Comparison of ENCODE assay signal across 20 cellular contexts in the genomic region with DNA sequence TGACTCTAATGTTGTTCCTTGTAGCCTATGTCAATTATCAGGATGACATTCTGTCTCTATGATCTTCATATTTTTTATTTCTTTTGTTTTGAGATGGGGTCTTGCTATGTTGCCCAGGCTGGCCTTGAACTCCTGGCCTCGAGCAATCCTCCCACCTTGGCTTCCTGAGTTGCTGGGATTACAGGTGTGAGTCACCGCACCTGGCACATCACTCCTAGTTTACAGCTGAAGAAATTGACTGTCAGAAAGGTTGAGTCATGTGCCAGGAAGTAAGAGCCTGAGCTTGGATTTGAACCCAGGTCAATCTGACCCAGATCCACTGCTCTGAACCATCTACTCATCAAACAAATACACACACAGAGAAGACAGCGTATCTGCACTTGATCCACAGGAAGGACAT. TPM values are rescaled to one million over a fixed set of nuclear protein-coding genes. Genes with fewer than 3 reads are reported as not detected.
DNase-seq lines count a peak whose midpoint lies in the region; ATAC-seq, FAIRE-seq and TF ChIP-seq lines count a peak whose summit lies in the region.
"Had no signal": no experiment of that assay in that cellular context is flagged by ENCODE, and none has a peak within 500 bp of the region (broad histone marks: within the 10 kb centered on the region; RNA-seq: fewer than 3 reads in every experiment).

No MANE protein-coding gene starts in this region.

- H3K9ac ChIP-seq in HepG2 (ENCODE audit: insufficient read depth, low read depth, low read length) (no peak overlapping the region), K562 (ENCODE audit: insufficient read depth in 1 of 2, low read depth in 2 of 2, low read length in 2 of 2) (no peak overlapping the region), keratinocyte (ENCODE audit: control insufficient read depth, extremely low read depth, insufficient read depth, low read length) (no peak overlapping the region)
- H3K9ac ChIP-seq: GM23248 had no signal

- FAIRE-seq in HepG2 (lab: Jason Lieb, UNC), result no peak
- no peak for FAIRE-seq in K562 (lab: Jason Lieb, UNC)
- FAIRE-seq in keratinocyte (lab: Jason Lieb, UNC), result no peak
- FAIRE-seq: A549, GM12891, GM18507 had no signal

- TF ChIP-seq RAD21 in HepG2 (CRISPR knock-in tag; IDR thresholded peaks at IDR 0.05), result no peak
- TF ChIP-seq RAD21 in K562 (CRISPR knock-in tag; conservative IDR thresholded peaks at IDR 0.05 in 1 of 2, IDR thresholded peaks at IDR 0.05 in 1 of 2), result no peak

- no peak for TF ChIP-seq EP300 in HepG2 (IDR thresholded peaks at IDR 0.05; ENCODE audit: low read depth in 2 of 2, low read length in 2 of 2)
- TF ChIP-seq EP300 in HepG2 (CRISPR knock-in tag; IDR thresholded peaks at IDR 0.05; ENCODE audit: borderline replicate concordance), result no peak
- TF ChIP-seq EP300 in K562 (IDR thresholded peaks at IDR 0.05; ENCODE audit: low read length), result no peak

- no peak for TF ChIP-seq POLR2A in HepG2 (IDR thresholded peaks at IDR 0.05; ENCODE audit: insufficient read depth in 1 of 2, low read depth in 2 of 2, low read length in 2 of 2)
- no peak for TF ChIP-seq POLR2A in right lobe of liver (IDR thresholded peaks at IDR 0.05)
- no peak for TF ChIP-seq POLR2A in K562 (conservative IDR thresholded peaks at IDR 0.05)

- H3K9me3 ChIP-seq in HepG2 (ENCODE audit: low read length) (no peaks in the 10 kb centered on the region), right lobe of liver (no peaks in the 10 kb centered on the region), K562 (replicated peaks; ENCODE audit: control insufficient read depth, insufficient read depth, low read depth, low read length) (no peaks in the 10 kb centered on the region), keratinocyte (ENCODE audit: control insufficient read depth, low read depth, low read length) (no peaks in the 10 kb centered on the region), OCI-LY7 (ENCODE audit: low read length) (no peaks in the 10 kb centered on the region)
- H3K9me3 ChIP-seq: A549, HAP-1 had no signal

- DNase-seq in HepG2 (ENCODE audit: low spot score) (no peak), right lobe of liver (no peak), K562 (ENCODE audit: extremely low read depth in 1 of 4, low spot score in 3 of 4) (no peak), keratinocyte (ENCODE audit: low read depth, low spot score) (peak; percentile 65), OCI-LY7 (ENCODE audit: low spot score) (no peak), left cardiac atrium (no peak)
- DNase-seq in activated naive CD4-positive, alpha-beta T cell treated with anti-CD3 and anti-CD28 coated beads for 36 hours, result no peak
- DNase-seq: Calu3; CD4-positive, alpha-beta memory T cell; GM23248; NCI-H1092 treated with DMSO at 0.1 percent for 48 hours; NCI-H1694; NCI-H2107; NCI-H510A; NCI-H774; OCI-M1 had no signal

- in situ Hi-C loops in HepG2 (cut with HindIII; ENCODE audit: extremely low pct_ligation_motif_present, low pct_unique_long_range_greater_than_20kb), result no loop called here
- in situ Hi-C loops in K562 (cut with MboI), result no loop called here

- H3K27me3 Mint-ChIP-seq in activated naive CD4-positive, alpha-beta T cell treated with anti-CD3 and anti-CD28 coated beads for 36 hours (ENCODE audit: low read depth), result no peaks in the 10 kb centered on the region

- ATAC-seq in HepG2, result no peak
- no peak for ATAC-seq in right lobe of liver
- ATAC-seq in K562, result no peak
- no peak for ATAC-seq in left cardiac atrium
- ATAC-seq: A549 had no signal

- H3K79me2 ChIP-seq in HepG2 (ENCODE audit: insufficient read depth, low read length) (no peaks in the 10 kb centered on the region), K562 (ENCODE audit: control insufficient read depth, insufficient read depth, low read length) (no peaks in the 10 kb centered on the region), keratinocyte (ENCODE audit: control insufficient read depth, insufficient read depth, low read length) (no peaks in the 10 kb centered on the region), OCI-LY7 (ENCODE audit: insufficient read depth, low read depth, low read length) (no peaks in the 10 kb centered on the region)

- no peak overlapping the region for H3K4me2 ChIP-seq in HepG2 (ENCODE audit: low read depth, low read length)
- no peak overlapping the region for H3K4me2 ChIP-seq in K562 (ENCODE audit: insufficient read depth, low read length)
- no peak overlapping the region for H3K4me2 ChIP-seq in keratinocyte (ENCODE audit: control insufficient read depth, extremely low read depth, insufficient read depth, low read depth, low read length)
- H3K4me2 ChIP-seq in OCI-LY7 (ENCODE audit: low read length), result no peak overlapping the region
- H3K4me2 ChIP-seq: A549 had no signal

- H3K4me3 ChIP-seq in HepG2 (replicated peaks in 1 of 3; ENCODE audit: insufficient read depth in 1 of 3, low read depth in 2 of 3, low read length in 3 of 3) (no peak overlapping the region), right lobe of liver (no peak overlapping the region), K562 (no peak overlapping the region), keratinocyte (ENCODE audit: control insufficient read depth in 2 of 3, extremely low read depth in 1 of 3, insufficient read depth in 2 of 3, low read depth in 1 of 3, low read length in 3 of 3) (no peak overlapping the region), OCI-LY7 (ENCODE audit: low read depth, low read length, poor library complexity, severe bottlenecking) (no peak overlapping the region)
- H3K4me3 ChIP-seq: A549, GM23248, HAP-1 had no signal

- H3K36me3 ChIP-seq in HepG2 (replicated peaks in 1 of 2; ENCODE audit: control insufficient read depth in 1 of 2, insufficient read depth in 2 of 2, low read length in 2 of 2) (peaks cover 0 to 2% of the 10 kb centered on the region in 2 experiments; a peak in 2 of 5 replicates), right lobe of liver (no peaks in the 10 kb centered on the region), K562 (ENCODE audit: control insufficient read depth, insufficient read depth, low read length) (no peaks in the 10 kb centered on the region), keratinocyte (ENCODE audit: control insufficient read depth in 2 of 2, extremely low read depth in 1 of 2, insufficient read depth in 2 of 2, low read length in 2 of 2) (no peaks in the 10 kb centered on the region), OCI-LY7 (ENCODE audit: insufficient read depth, low read length) (no peaks in the 10 kb centered on the region)
- H3K36me3 ChIP-seq: HAP-1 had no signal

- H3K27ac ChIP-seq in HepG2 (ENCODE audit: extremely low read length, insufficient read depth, low read length) (no peak overlapping the region), right lobe of liver (no peak overlapping the region), K562 (ENCODE audit: extremely low read depth, low read depth, low read length) (no peak overlapping the region), keratinocyte (ENCODE audit: control insufficient read depth, insufficient read depth, low read length) (no peak overlapping the region), OCI-LY7 (ENCODE audit: low read depth, low read length, poor library complexity, severe bottlenecking) (no peak overlapping the region)
- H3K27ac ChIP-seq: A549, GM23248 had no signal

- no peaks in the 10 kb centered on the region for H3K9me3 Mint-ChIP-seq in activated naive CD4-positive, alpha-beta T cell treated with anti-CD3 and anti-CD28 coated beads for 36 hours

- dilution Hi-C loops in keratinocyte (cut with MboI; ENCODE audit: extremely low pct_ligation_motif_present, low sequenced_read_pairs), result no loop called here

- peaks cover 2% of the 10 kb centered on the region for H3K36me3 Mint-ChIP-seq in activated naive CD4-positive, alpha-beta T cell treated with anti-CD3 and anti-CD28 coated beads for 36 hours (ENCODE audit: low read depth)
- H3K36me3 Mint-ChIP-seq: CD4-positive, alpha-beta memory T cell had no signal

- BruUV-seq in HepG2 (replicated peaks; lab: Mats Ljungman, UMichigan), result no TSS peak
- no TSS peak for BruUV-seq in K562 (replicated peaks; lab: Mats Ljungman, UMichigan)
- no TSS peak for BruUV-seq in OCI-LY7 (replicated peaks; lab: Mats Ljungman, UMichigan)

- H2AFZ ChIP-seq in HepG2 (ENCODE audit: low read length) (no peak overlapping the region), K562 (ENCODE audit: low read depth, low read length) (no peak overlapping the region), keratinocyte (ENCODE audit: control insufficient read depth, low read length) (no peak overlapping the region), OCI-LY7 (ENCODE audit: low read length) (no peak overlapping the region)
- H2AFZ ChIP-seq: GM23248 had no signal

- intact Hi-C loops in HepG2 (cut with micrococcal nuclease; ENCODE audit: unreplicated experiment), result no loop called here
- intact Hi-C loops in right lobe of liver (cut with DNase I), result no loop called here
- intact Hi-C loops in K562 (cut with micrococcal nuclease), result no loop called here
- intact Hi-C loops in OCI-LY7 (cut with micrococcal nuclease; ENCODE audit: unreplicated experiment), result no loop called here
- intact Hi-C loops in activated naive CD4-positive, alpha-beta T cell treated with anti-CD3 and anti-CD28 coated beads for 36 hours (cut with micrococcal nuclease), result no loop called here
- intact Hi-C loops in left cardiac atrium (cut with DNase I), result no loop called here

- H4K20me1 ChIP-seq in HepG2 (ENCODE audit: insufficient read depth, low read length), result no peaks in the 10 kb centered on the region
- H4K20me1 ChIP-seq in K562 (replicated peaks; ENCODE audit: control insufficient read depth, insufficient read depth, low read length), result no peaks in the 10 kb centered on the region
- no peaks in the 10 kb centered on the region for H4K20me1 ChIP-seq in keratinocyte (ENCODE audit: control insufficient read depth, extremely low read depth, insufficient read depth, low read length)
- no peaks in the 10 kb centered on the region for H4K20me1 ChIP-seq in OCI-LY7 (ENCODE audit: insufficient read depth, low read length)

- no peak overlapping the region for H3K4me3 Mint-ChIP-seq in activated naive CD4-positive, alpha-beta T cell treated with anti-CD3 and anti-CD28 coated beads for 36 hours
- H3K4me3 Mint-ChIP-seq: CD4-positive, alpha-beta memory T cell had no signal

- H3K4me1 ChIP-seq in HepG2 (ENCODE audit: insufficient read depth, low read length) (peaks cover 9% of the 10 kb centered on the region), right lobe of liver (no peaks in the 10 kb centered on the region), K562 (replicated peaks in 1 of 2; ENCODE audit: control insufficient read depth in 2 of 2, insufficient read depth in 2 of 2, low read length in 2 of 2) (peaks cover 0 to 7% of the 10 kb centered on the region in 2 experiments; a peak in 3 of 5 replicates), keratinocyte (ENCODE audit: control insufficient read depth, extremely low read depth, insufficient read depth, low read length) (no peaks in the 10 kb centered on the region), OCI-LY7 (ENCODE audit: insufficient read depth, low read length, poor library complexity, severe bottlenecking) (no peaks in the 10 kb centered on the region)
- H3K4me1 ChIP-seq: HAP-1 had no signal

- CTCF ChIA-PET in HepG2 (lab: Yijun Ruan, JAX; ENCODE audit: low intra/inter-chr PET ratio, low total read pairs), result no interaction called here
- CTCF ChIA-PET in K562 (lab: Yijun Ruan, JAX; ENCODE audit: low intra/inter-chr PET ratio), result no interaction called here
- CTCF ChIA-PET in OCI-LY7 (lab: Charles Lee; ENCODE audit: unreplicated experiment), result interaction anchor here (0.6 kb wide), 1 partner anchor 1641 kb away, joined by 3 read pairs; no protein-coding TSS in a partner anchor
- CTCF ChIA-PET in activated naive CD4-positive, alpha-beta T cell treated with anti-CD3 and anti-CD28 coated beads for 36 hours (lab: Charles Lee), result no interaction called here

- H3K9me1 ChIP-seq in K562 (ENCODE audit: control insufficient read depth, insufficient read depth, low read length), result no peaks in the 10 kb centered on the region
- H3K9me1 ChIP-seq in keratinocyte (ENCODE audit: control insufficient read depth, extremely low read depth, insufficient read depth, low read length), result no peaks in the 10 kb centered on the region

- TF ChIP-seq CTCF in HepG2 (CRISPR knock-in tag; IDR thresholded peaks at IDR 0.05) (no peak), right lobe of liver (IDR thresholded peaks at IDR 0.05) (no peak), K562 (IDR thresholded peaks at IDR 0.05 in 2 of 3, conservative IDR thresholded peaks at IDR 0.05 in 1 of 3; ENCODE audit: insufficient read depth in 2 of 3, low read depth in 1 of 3, low read length in 3 of 3) (no peak), keratinocyte (optimal IDR thresholded peaks at IDR 0.05 in 1 of 3, IDR thresholded peaks at IDR 0.05 in 1 of 3, conservative IDR thresholded peaks at IDR 0.05 in 1 of 3; ENCODE audit: extremely low read depth in 1 of 3, insufficient read depth in 2 of 3, low read length in 3 of 3) (no peak), OCI-LY7 (conservative IDR thresholded peaks at IDR 0.05; ENCODE audit: low read length) (no peak)

- no peaks in the 10 kb centered on the region for H3K9me2 ChIP-seq in OCI-LY7 (ENCODE audit: insufficient read depth, low read length)

- POLR2A ChIA-PET in HepG2 (lab: Yijun Ruan, JAX) (no interaction called here), K562 (lab: Yijun Ruan, JAX) (no interaction called here), OCI-LY7 (lab: Charles Lee) (no interaction called here)

- H3K4me1 Mint-ChIP-seq in activated naive CD4-positive, alpha-beta T cell treated with anti-CD3 and anti-CD28 coated beads for 36 hours (ENCODE audit: low read depth), result no peaks in the 10 kb centered on the region
- H3K4me1 Mint-ChIP-seq: CD4-positive, alpha-beta memory T cell had no signal

- H3K27me3 ChIP-seq in HepG2 (ENCODE audit: control insufficient read depth in 1 of 2, insufficient read depth in 2 of 2, low read length in 2 of 2) (no peaks in the 10 kb centered on the region), right lobe of liver (no peaks in the 10 kb centered on the region), K562 (ENCODE audit: control insufficient read depth in 2 of 2, insufficient read depth in 2 of 2, low read length in 2 of 2) (no peaks in the 10 kb centered on the region), keratinocyte (ENCODE audit: control insufficient read depth, extremely low read depth, insufficient read depth, low read length) (no peaks in the 10 kb centered on the region)

- H3K27ac Mint-ChIP-seq in activated naive CD4-positive, alpha-beta T cell treated with anti-CD3 and anti-CD28 coated beads for 36 hours, result no peak overlapping the region
- H3K27ac Mint-ChIP-seq: CD4-positive, alpha-beta memory T cell had no signal

- WGBS in HepG2 (ENCODE audit: low lambda C conversion rate), result 100% methylated on average over 3 of the region's 3 CpGs
- 89% methylated on average over 2 of the region's 3 CpGs for WGBS in right lobe of liver (ENCODE audit: insufficient coverage, low coverage, low lambda C conversion rate, missing lambda C conversion rate)
- WGBS in K562 (ENCODE audit: insufficient coverage, low coverage, missing lambda C conversion rate), result 79% methylated on average over 3 of the region's 3 CpGs

RNA-seq across cellular contexts. Expression of gene PPP1R3G, which starts 14.4 kb away (rescaled TPM):
- total RNA-seq in HepG2 (2016; rRNA removed; fragmentation: Illumina TruSeq; extraction: Trizol) (0.56 and 1.2 TPM in 2 replicates), right lobe of liver (under 1 TPM; 0.35 to 0.98 (median 0.52) TPM), K562 (2014; rRNA removed) (0.08 TPM in 1 of 2 replicates, not detected in the other), K562 (2014; rRNA removed; fragmentation: Illumina TruSeq; extraction: Trizol) (not detected in 2 replicates), K562 (2015; rRNA removed; fragmentation: Illumina TruSeq; extraction: Trizol) (not detected in 2 replicates), K562 (2021) (0.04 TPM in 2 replicates), OCI-LY7 (2022) (0.10 TPM in 1 of 2 replicates, not detected in the other), left cardiac atrium (10 to 100 TPM in 1 of 2 donors, 1 to 10 TPM in 1; 7.4 to 10.7 TPM)
- 0.18 and 0.20 TPM in 2 replicates for total RNA-seq in HepG2 (2016; cell fraction: cytosol; rRNA removed; fragmentation: Illumina TruSeq; extraction: Trizol; ENCODE audit: low read depth)
- total RNA-seq in HepG2 (2016; cell fraction: insoluble cytoplasmic fraction; rRNA removed; fragmentation: Illumina TruSeq; extraction: Trizol), result 0.61 and 1.0 TPM in 2 replicates
- 0.52 and 0.74 TPM in 2 replicates for total RNA-seq in HepG2 (2016; cell fraction: membrane; rRNA removed; fragmentation: Illumina TruSeq; extraction: Trizol)
- total RNA-seq in HepG2 (2016; cell fraction: nucleus; rRNA removed; fragmentation: Illumina TruSeq; extraction: Trizol), result 0.88 and 1.0 TPM in 2 replicates
- polyA plus RNA-seq in HepG2 (2011; rRNA removed) (1.3 and 1.8 TPM in 2 replicates), K562 (2011; rRNA removed) (0.13 and 0.35 TPM in 2 replicates), K562 (2014; fragmentation: Illumina TruSeq; extraction: Trizol) (0.01 and 0.03 TPM in 2 replicates), K562 (2014; fragmentation: Nextera tagmentation; extraction: Ambion mirVana) (under 1 TPM in 1 of 2 experiments, not detected in 1; 0.01 TPM), K562 (2014; rRNA removed) (0.01 TPM in 2 replicates), keratinocyte (0.01 to 0.06 TPM (median 0.02 TPM) in 3 replicates)
- 1.5 and 1.9 TPM in 2 replicates for polyA plus RNA-seq in HepG2 (2011; cell fraction: cytosol; rRNA removed)
- polyA plus RNA-seq in HepG2 (2011; cell fraction: nucleus; rRNA removed), result 3.4 and 3.6 TPM in 2 replicates
- polyA plus RNA-seq in HepG2 (2012), result 2.0 and 2.2 TPM in 2 replicates
- 0.11 TPM in 2 replicates for polyA plus RNA-seq in HepG2 (2016; cell fraction: cytosol; fragmentation: Illumina TruSeq; extraction: Trizol; ENCODE audit: low read depth)
- 0.44 and 0.60 TPM in 2 replicates for polyA plus RNA-seq in HepG2 (2016; cell fraction: insoluble cytoplasmic fraction; fragmentation: Illumina TruSeq; extraction: Trizol; ENCODE audit: low read depth)
- polyA plus RNA-seq in HepG2 (2016; cell fraction: membrane; fragmentation: Illumina TruSeq; extraction: Trizol; ENCODE audit: low read depth), result 0.29 and 0.52 TPM in 2 replicates
- polyA plus RNA-seq in HepG2 (2016; cell fraction: nucleus; fragmentation: Illumina TruSeq; extraction: Trizol; ENCODE audit: insufficient read depth, low read depth), result 0.61 and 0.77 TPM in 2 replicates
- 0.14 and 3.0 TPM in 2 replicates for polyA minus RNA-seq in HepG2 (2011; rRNA and poly(A)+ RNA removed; ENCODE audit: low replicate concordance)
- polyA minus RNA-seq in HepG2 (2011; cell fraction: cytosol; rRNA and poly(A)+ RNA removed), result 2.1 and 2.3 TPM in 2 replicates
- polyA minus RNA-seq in HepG2 (2011; cell fraction: nucleus; rRNA and poly(A)+ RNA removed), result 4.5 and 4.8 TPM in 2 replicates
- 0.37 TPM in 1 of 2 replicates, not detected in the other for total RNA-seq in K562 (2011; cell fraction: chromatin; rRNA removed; ENCODE audit: low replicate concordance)
- 0.50 and 0.53 TPM in 2 replicates for total RNA-seq in K562 (2011; cell fraction: nucleolus; rRNA removed)
- total RNA-seq in K562 (2011; cell fraction: nucleoplasm; rRNA removed), result 0.29 and 0.46 TPM in 2 replicates
- 0.35 and 0.51 TPM in 2 replicates for polyA plus RNA-seq in K562 (2011; cell fraction: cytosol; rRNA removed)
- polyA plus RNA-seq in K562 (2011; cell fraction: nucleus; rRNA removed), result 0.17 and 0.28 TPM in 2 replicates
- polyA plus RNA-seq in K562 (2012), result 0.21 TPM in 2 replicates
- polyA minus RNA-seq in K562 (2011; rRNA and poly(A)+ RNA removed), result 0.21 and 0.27 TPM in 2 replicates
- 0.38 and 1.2 TPM in 2 replicates for polyA minus RNA-seq in K562 (2011; cell fraction: cytosol; rRNA and poly(A)+ RNA removed)
- polyA minus RNA-seq in K562 (2011; cell fraction: nucleus; rRNA and poly(A)+ RNA removed), result 0.27 and 1.00 TPM in 2 replicates
- 0.05 TPM for polyA plus RNA-seq in keratinocyte (2011; ENCODE audit: low read depth)
- polyA plus RNA-seq in keratinocyte (2011; cell fraction: cytosol; rRNA removed), result 0.02 and 0.03 TPM in 2 replicates
- 0.06 and 0.07 TPM in 2 replicates for polyA plus RNA-seq in keratinocyte (2011; cell fraction: nucleus; rRNA removed)
- 0.06 and 0.11 TPM in 2 replicates for polyA plus RNA-seq in keratinocyte (2012; ENCODE audit: low replicate concordance)
- 0.03 TPM in 2 of 3 replicates, not detected in the other for polyA minus RNA-seq in keratinocyte
- not detected for polyA minus RNA-seq in keratinocyte (2011; cell fraction: cytosol; rRNA and poly(A)+ RNA removed)
- 0.11 TPM in 1 of 2 replicates, not detected in the other for polyA minus RNA-seq in keratinocyte (2011; cell fraction: nucleus; rRNA and poly(A)+ RNA removed)
- 0.10 and 0.13 TPM in 2 replicates for total RNA-seq in OCI-LY7 (2014; rRNA removed; shearing (Covaris generic))
- not detected for total RNA-seq in activated naive CD4-positive, alpha-beta T cell treated with anti-CD3 and anti-CD28 coated beads for 36 hours
- total RNA-seq: CD4-positive, alpha-beta memory T cell had no signal
- polyA plus RNA-seq: CD4-positive, alpha-beta memory T cell had no signal

Comparison
In these comparisons a context has a peak if more than half of its experiments do, and no peak if none do; other contexts are left out.
1. Of the 241 proteins assayed by ChIP-seq in both HepG2 and K562: peak only in HepG2: RBM22; only in K562: none; in both: ZNF121; in neither: 239.